24 cellular contexts compared by ENCODE assay signal in genomic region chr15:40458495-40459371, GRCh38.
"Had no signal": no experiment of that assay in that cellular context is flagged by ENCODE, and none has a peak within 500 bp of the region (broad histone marks: within the 10 kb centered on the region; RNA-seq: fewer than 3 reads in every experiment).

No MANE protein-coding gene starts in this region.

- H3K27ac Mint-ChIP-seq: activated CD8-positive, alpha-beta T cell treated with anti-CD3 and anti-CD28 coated beads, Interleukin-2, amount 10 ng/mL, durations not matched to agents 7 days and 5 days; memory B cell; natural killer cell treated with Interleukin-12 subunit alpha and Interleukin-12 subunit beta and Interleukin-15 and Interleukin-18, amount 100 ng/mL, for 72 hours had no signal

- H3K4me3 ChIP-seq: hepatocyte, pancreas, right lobe of liver, skin epidermis, transverse colon, vagina had no signal

- H2AFZ ChIP-seq: hepatocyte had no signal

- H3K9me3 ChIP-seq: neutrophil, pancreas, right lobe of liver, transverse colon, vagina had no signal

- H3K27me3 ChIP-seq: hepatocyte, neutrophil, pancreas, right lobe of liver, transverse colon, vagina had no signal

- H3K4me2 ChIP-seq: hepatocyte had no signal

- FAIRE-seq: pancreas had no signal

- H3K4me3 Mint-ChIP-seq: activated CD8-positive, alpha-beta T cell treated with anti-CD3 and anti-CD28 coated beads, Interleukin-2, amount 10 ng/mL, durations not matched to agents 7 days and 5 days; brain; memory B cell; natural killer cell treated with Interleukin-12 subunit alpha and Interleukin-12 subunit beta and Interleukin-15 and Interleukin-18, amount 100 ng/mL, for 72 hours; stimulated activated effector memory CD8-positive, alpha-beta T cell treated with anti-CD3 and anti-CD28 coated beads, Interleukin-12 subunit alpha, Interleukin-12 subunit beta, amount 100 ng/mL, for 72 hours had no signal

- ATAC-seq: activated CD8-positive, alpha-beta T cell treated with anti-CD3 and anti-CD28 coated beads, Interleukin-2, amount 10 ng/mL, durations not matched to agents 7 days and 5 days; activated naive CD4-positive, alpha-beta T cell treated with anti-CD3 and anti-CD28 coated beads, Interleukin-2, amount 50 U/mL, for 72 hours; esophagus mucosa; left ventricle myocardium superior; pancreas; stimulated activated effector memory CD8-positive, alpha-beta T cell treated with anti-CD3 and anti-CD28 coated beads, Interleukin-12 subunit alpha, Interleukin-12 subunit beta, amount 100 ng/mL, for 72 hours had no signal

- DNase-seq: activated CD4-positive, alpha-beta T cell treated with anti-CD3 and anti-CD28 coated beads for 1 hour; activated CD4-positive, alpha-beta T cell treated with anti-CD3 and anti-CD28 coated beads, Interleukin-2, amount 50 U/mL, for 1 hour; activated CD8-positive, alpha-beta T cell treated with anti-CD3 and anti-CD28 coated beads, Interleukin-2, amount 10 ng/mL, durations not matched to agents 7 days and 5 days; activated gamma-delta T cell treated with Interleukin-2 at 50 U/mL for 16 hours; activated T-cell treated with anti-CD3 and anti-CD28 coated beads, Interleukin-2, amount 50 U/mL, for 1 hour; caudate nucleus; effector memory CD4-positive, alpha-beta T cell; foreskin melanocyte; left ventricle myocardium superior; right lobe of liver; stimulated activated CD4-positive, alpha-beta T cell treated with anti-CD3 and anti-CD28 coated beads, Interleukin-2, amount 100 ng/mL, for 24 hours; T-helper 9 cell; transverse colon had no signal

- H3K27ac ChIP-seq: hepatocyte, neutrophil, pancreas, right lobe of liver, skin epidermis, transverse colon, vagina had no signal

- H3K9me3 Mint-ChIP-seq: activated naive CD4-positive, alpha-beta T cell treated with anti-CD3 and anti-CD28 coated beads, Interleukin-2, amount 50 U/mL, for 72 hours; brain; memory B cell; natural killer cell treated with Interleukin-12 subunit alpha and Interleukin-12 subunit beta and Interleukin-15 and Interleukin-18, amount 100 ng/mL, for 72 hours; stimulated activated effector memory CD8-positive, alpha-beta T cell treated with anti-CD3 and anti-CD28 coated beads, Interleukin-12 subunit alpha, Interleukin-12 subunit beta, amount 100 ng/mL, for 72 hours had no signal

- H3K36me3 Mint-ChIP-seq: activated naive CD4-positive, alpha-beta T cell treated with anti-CD3 and anti-CD28 coated beads, Interleukin-2, amount 50 U/mL, for 72 hours; natural killer cell treated with Interleukin-12 subunit alpha and Interleukin-12 subunit beta and Interleukin-15 and Interleukin-18, amount 100 ng/mL, for 72 hours had no signal

- H3K27me3 Mint-ChIP-seq: brain; memory B cell; natural killer cell treated with Interleukin-12 subunit alpha and Interleukin-12 subunit beta and Interleukin-15 and Interleukin-18, amount 100 ng/mL, for 72 hours had no signal
